Comparison of ENCODE assay signal across 8 cellular contexts in genomic region chr4:153249199-153250154, GRCh38. TPM values are rescaled to one million over a fixed set of nuclear protein-coding genes. Genes with fewer than 3 reads are reported as not detected.
DNase-seq lines count a peak whose midpoint lies in the region; ATAC-seq lines count a peak whose summit lies in the region.

No MANE protein-coding gene starts in this region.

- H3K27me3 Mint-ChIP-seq in activated T-cell treated with anti-CD3 and anti-CD28 coated beads, Interleukin-2, amount 50 U/mL, for 4 hours (ENCODE audit: low read depth): no peaks in the 10 kb centered on the region

- no peaks in the 10 kb centered on the region for H3K27me3 ChIP-seq in muscle layer of duodenum (ENCODE audit: low read depth, low read length)

- H3K36me3 Mint-ChIP-seq in activated T-cell treated with anti-CD3 and anti-CD28 coated beads, Interleukin-2, amount 50 U/mL, for 4 hours (ENCODE audit: insufficient read depth): no peaks in the 10 kb centered on the region

- ATAC-seq in GM21390 (IDR thresholded peaks at IDR 0.05; ENCODE audit: unreplicated experiment) (peak; percentile 99), esophagus mucosa (peak; percentile 85)
- ATAC-seq in activated T-cell treated with anti-CD3 and anti-CD28 coated beads, Interleukin-2, amount 50 U/mL, for 4 hours: peak; percentile 99

- peak overlapping the region; percentile 72 for H3K27ac ChIP-seq in muscle layer of duodenum (ENCODE audit: low read length)

- in situ Hi-C loops in Caki2 (cut with HindIII; ENCODE audit: low pct_unique_long_range_greater_than_20kb, low sequenced_read_pairs): no loop called here

- H3K9me3 Mint-ChIP-seq in activated T-cell treated with anti-CD3 and anti-CD28 coated beads, Interleukin-2, amount 50 U/mL, for 4 hours: no peaks in the 10 kb centered on the region

- no peaks in the 10 kb centered on the region for H3K36me3 ChIP-seq in muscle layer of duodenum (ENCODE audit: control insufficient read depth in 1 of 2, insufficient read depth in 2 of 2, low read length in 2 of 2)

- peaks cover 5 to 7% of the 10 kb centered on the region in 2 donors for H3K4me1 ChIP-seq in muscle layer of duodenum (ENCODE audit: control insufficient read depth in 1 of 2, insufficient read depth in 2 of 2, low read length in 2 of 2)

- H3K9me3 ChIP-seq in muscle layer of duodenum (ENCODE audit: control insufficient read depth in 1 of 2, low read length in 2 of 2): no peaks in the 10 kb centered on the region

- peak overlapping the region; percentile 72 to 76 for H3K4me3 ChIP-seq in muscle layer of duodenum (ENCODE audit: low read depth in 1 of 2, low read length in 2 of 2)

- peaks cover 19% of the 10 kb centered on the region for H3K4me1 Mint-ChIP-seq in activated T-cell treated with anti-CD3 and anti-CD28 coated beads, Interleukin-2, amount 50 U/mL, for 4 hours (ENCODE audit: low read depth)

- peak overlapping the region; percentile 87 for H3K4me3 Mint-ChIP-seq in activated T-cell treated with anti-CD3 and anti-CD28 coated beads, Interleukin-2, amount 50 U/mL, for 4 hours

- DNase-seq in Caki2 (ENCODE audit: low read depth): peak; percentile 85
- peak; percentile 88 for DNase-seq in HT1080 (ENCODE audit: low read depth)
- DNase-seq in OCI-M1 (lab: John Stamatoyannopoulos, UW): peak; percentile 81
- DNase-seq in activated T-cell treated with anti-CD3 and anti-CD28 coated beads, Interleukin-2, amount 50 U/mL, for 4 hours: peak; percentile 83
- DNase-seq in stimulated activated CD8-positive, alpha-beta memory T cell treated with anti-CD3 and anti-CD28 coated beads, Interleukin-7, amount 100 ng/mL, for 4 hours (ENCODE audit: low read depth in 2 of 2): peak; percentile 68 to 84

RNA-seq across cellular contexts. Expression of gene TRIM2, which starts 45.2 kb away (rescaled TPM):
- total RNA-seq in Caki2 (2014; rRNA removed; shearing (Covaris generic); ENCODE audit: low replicate concordance): 23.8 and 43.7 TPM in 2 replicates
- 19.0 and 28.0 TPM in 2 replicates for total RNA-seq in HT1080 (2014; rRNA removed; shearing (Covaris generic))
- 5.0 and 6.3 TPM in 2 replicates for polyA plus RNA-seq in HT1080 (2015; cell fraction: cytosol; rRNA removed)
- polyA plus RNA-seq in HT1080 (2015; cell fraction: nucleus; rRNA removed): 6.3 and 7.8 TPM in 2 replicates
- total RNA-seq in activated T-cell treated with anti-CD3 and anti-CD28 coated beads, Interleukin-2, amount 50 U/mL, for 4 hours: under 1 TPM; 0.34 to 0.94 (median 0.49) TPM
- 9.0 TPM for total RNA-seq in esophagus mucosa

Comparison
In these comparisons a context has a peak if more than half of its experiments do, and no peak if none do; other contexts are left out.
1. Peak in every context shown above with its lines: DNase-seq, ATAC-seq, H3K4me3 ChIP-seq and H3K27ac ChIP-seq.